7 cellular contexts compared by ENCODE assay signal in genomic region chr3:10164201-10164545, GRCh38. TPM values are rescaled to one million over a fixed set of nuclear protein-coding genes. Genes with fewer than 3 reads are reported as not detected.
DNase-seq lines count a peak whose midpoint lies in the region; ATAC-seq and TF ChIP-seq lines count a peak whose summit lies in the region.
"Not testable (repeated sequence)": the region's sequence is repeated elsewhere in the genome, so short reads cannot be mapped to it uniquely, and the experiment has no call there.

No MANE protein-coding gene starts in this region.

- H3K4me2 ChIP-seq in OCI-LY7 (ENCODE audit: low read length): peak overlapping the region; percentile 73

- not testable (repeated sequence) for H3K27ac Mint-ChIP-seq in activated CD8-positive, alpha-beta T cell treated with anti-CD3 and anti-CD28 coated beads, Interleukin-2, amount 10 ng/mL, durations not matched to agents 7 days and 5 days

- not testable (repeated sequence) for H3K9me3 ChIP-seq in OCI-LY7 (ENCODE audit: low read length); breast epithelium; mononuclear cell (ENCODE audit: low read depth, low read length); sigmoid colon

- H4K20me1 ChIP-seq in OCI-LY7 (ENCODE audit: insufficient read depth, low read length): not testable (repeated sequence)

- H3K79me2 ChIP-seq in OCI-LY7 (ENCODE audit: insufficient read depth, low read depth, low read length): not testable (repeated sequence)

- not testable (repeated sequence) for TF ChIP-seq POLR2A in breast epithelium (IDR thresholded peaks at IDR 0.05); sigmoid colon (IDR thresholded peaks at IDR 0.05)

- not testable (repeated sequence) for H3K9me2 ChIP-seq in OCI-LY7 (ENCODE audit: insufficient read depth, low read length)

- not testable (repeated sequence) for H3K36me3 ChIP-seq in GM06990 (ENCODE audit: control insufficient read depth, insufficient read depth, low read length); OCI-LY7 (ENCODE audit: insufficient read depth, low read length); breast epithelium; sigmoid colon

- ATAC-seq in activated CD8-positive, alpha-beta T cell treated with anti-CD3 and anti-CD28 coated beads, Interleukin-2, amount 10 ng/mL, durations not matched to agents 7 days and 5 days: not testable (repeated sequence)

- H3K27me3 ChIP-seq in GM06990 (replicated peaks; ENCODE audit: control insufficient read depth, insufficient read depth, low read length); breast epithelium; mononuclear cell (ENCODE audit: insufficient read depth, low read length); sigmoid colon: not testable (repeated sequence)

- not testable (repeated sequence) for BruUV-seq in OCI-LY7 (replicated peaks; lab: Mats Ljungman, UMichigan)

- H3K4me3 ChIP-seq in GM06990 (replicated peaks; ENCODE audit: low read depth, low read length) (peak overlapping the region; percentile 96), OCI-LY7 (ENCODE audit: low read depth, low read length, poor library complexity, severe bottlenecking) (peak overlapping the region; percentile 70), breast epithelium (peak overlapping the region; percentile 75 to 99 (median 82)), fibroblast of the aortic adventitia (ENCODE audit: low read depth, low read length) (peak overlapping the region; percentile 87), mononuclear cell (ENCODE audit: low read length) (peak overlapping the region; percentile 80), sigmoid colon (peak overlapping the region in 3 of 4 donors; percentile 77 to 93 (median 83))

- not testable (repeated sequence) for H3K27me3 Mint-ChIP-seq in activated CD8-positive, alpha-beta T cell treated with anti-CD3 and anti-CD28 coated beads, Interleukin-2, amount 10 ng/mL, durations not matched to agents 7 days and 5 days (ENCODE audit: low read depth)

- intact Hi-C loops in OCI-LY7 (cut with micrococcal nuclease; ENCODE audit: unreplicated experiment) (loop anchor here (1.0 kb wide), 1 partner anchor 61 kb away; no protein-coding TSS in a partner anchor), sigmoid colon (cut with DNase I) (loop anchor here (1.0 to 2.0 kb wide), 2 partner anchors 21 to 61 kb away; no protein-coding TSS in a partner anchor)
- intact Hi-C loops in breast epithelium (cut with DNase I; ENCODE audit: low total_unique reads): not testable (repeated sequence)

- H3K36me3 Mint-ChIP-seq in activated CD8-positive, alpha-beta T cell treated with anti-CD3 and anti-CD28 coated beads, Interleukin-2, amount 10 ng/mL, durations not matched to agents 7 days and 5 days (ENCODE audit: low read depth): not testable (repeated sequence)

- H3K27ac ChIP-seq in OCI-LY7 (ENCODE audit: low read depth, low read length, poor library complexity, severe bottlenecking); breast epithelium: not testable (repeated sequence)
- peak overlapping the region in 2 of 4 donors; percentile 70 to 81 for H3K27ac ChIP-seq in sigmoid colon

- not testable (repeated sequence) for H3K9me3 Mint-ChIP-seq in activated CD8-positive, alpha-beta T cell treated with anti-CD3 and anti-CD28 coated beads, Interleukin-2, amount 10 ng/mL, durations not matched to agents 7 days and 5 days (ENCODE audit: insufficient read depth)

- not testable (repeated sequence) for H2AFZ ChIP-seq in OCI-LY7 (ENCODE audit: low read length)

- H3K4me1 ChIP-seq in OCI-LY7 (ENCODE audit: insufficient read depth, low read length, poor library complexity, severe bottlenecking) (peaks cover 13% of the 10 kb centered on the region), mononuclear cell (ENCODE audit: insufficient read depth, low read length) (peaks cover 39% of the 10 kb centered on the region), sigmoid colon (peaks cover 0 to 19% (median 6%) of the 10 kb centered on the region in 4 donors)
- not testable (repeated sequence) for H3K4me1 ChIP-seq in breast epithelium

- peak overlapping the region; percentile 69 for H3K4me3 Mint-ChIP-seq in activated CD8-positive, alpha-beta T cell treated with anti-CD3 and anti-CD28 coated beads, Interleukin-2, amount 10 ng/mL, durations not matched to agents 7 days and 5 days

- CTCF ChIA-PET in OCI-LY7 (lab: Charles Lee; ENCODE audit: unreplicated experiment): not testable (repeated sequence)
- CTCF ChIA-PET in activated CD8-positive, alpha-beta T cell treated with anti-CD3 and anti-CD28 coated beads, Interleukin-2, amount 10 ng/mL, durations not matched to agents 7 days and 5 days (lab: Charles Lee): interaction anchor here (1.0 to 1.7 kb wide), 5 partner anchors 24 to 63 kb away, joined by 3 to 6 read pairs (median 4); no protein-coding TSS in a partner anchor

- not testable (repeated sequence) for TF ChIP-seq CTCF in GM06990 (IDR thresholded peaks at IDR 0.05; ENCODE audit: insufficient read depth, low read length, poor library complexity, severe bottlenecking); OCI-LY7 (conservative IDR thresholded peaks at IDR 0.05; ENCODE audit: low read length); breast epithelium (IDR thresholded peaks at IDR 0.05); fibroblast of the aortic adventitia (IDR thresholded peaks at IDR 0.05; ENCODE audit: insufficient read depth, low read length); sigmoid colon (IDR thresholded peaks at IDR 0.05)

- DNase-seq in GM06990 (ENCODE audit: extremely low read depth, insufficient read length); OCI-LY7 (ENCODE audit: low spot score); activated CD8-positive, alpha-beta T cell treated with anti-CD3 and anti-CD28 coated beads, Interleukin-2, amount 10 ng/mL, durations not matched to agents 7 days and 5 days; breast epithelium (ENCODE audit: low spot score in 2 of 2); fibroblast of the aortic adventitia (ENCODE audit: low read depth); sigmoid colon: not testable (repeated sequence)

- POLR2A ChIA-PET in OCI-LY7 (lab: Charles Lee): interaction anchor here (0.7 kb wide), 1 partner anchor 372 kb away, joined by 3 read pairs; the partner anchor contains the start of gene TADA3
- POLR2A ChIA-PET in activated CD8-positive, alpha-beta T cell treated with anti-CD3 and anti-CD28 coated beads, Interleukin-2, amount 10 ng/mL, durations not matched to agents 7 days and 5 days (lab: Charles Lee): interaction anchor here (1.4 kb wide), 1 partner anchor 28 kb away, joined by 4 read pairs; no protein-coding TSS in a partner anchor

- TF ChIP-seq EP300 in sigmoid colon (IDR thresholded peaks at IDR 0.05): not testable (repeated sequence)

- peaks cover 18% of the 10 kb centered on the region for H3K4me1 Mint-ChIP-seq in activated CD8-positive, alpha-beta T cell treated with anti-CD3 and anti-CD28 coated beads, Interleukin-2, amount 10 ng/mL, durations not matched to agents 7 days and 5 days (ENCODE audit: low read depth)

- 62 to 67% methylated on average over 12 of the region's 12 CpGs for WGBS in sigmoid colon, 2 donors

RNA-seq across cellular contexts. Expression of gene IRAK2, which starts 0.5 kb away (rescaled TPM):
- total RNA-seq in OCI-LY7 (2014; rRNA removed; shearing (Covaris generic)): 1.1 and 1.4 TPM in 2 replicates
- total RNA-seq in OCI-LY7 (2022) (1.2 and 1.4 TPM in 2 replicates), breast epithelium (1 to 10 TPM; 3.4 to 7.2 (median 5.1) TPM), fibroblast of the aortic adventitia (ENCODE audit: low replicate concordance) (0.90 and 9.1 TPM in 2 replicates), mononuclear cell (14.6 TPM), sigmoid colon (1 to 10 TPM; 1.1 to 6.1 (median 3.7) TPM)
- total RNA-seq in activated CD8-positive, alpha-beta T cell treated with anti-CD3 and anti-CD28 coated beads, Interleukin-2, amount 10 ng/mL, durations not matched to agents 7 days and 5 days: 1 to 10 TPM; 1.3 to 1.4 TPM
- 1 to 10 TPM; 1.2 to 2.8 (median 2.8) TPM for polyA plus RNA-seq in sigmoid colon

RNA-seq across cellular contexts. Expression of gene VHL, which starts 22.6 kb away (rescaled TPM):
- total RNA-seq in OCI-LY7 (2014; rRNA removed; shearing (Covaris generic)): 79.9 and 82.1 TPM in 2 replicates
- 123 and 132 TPM in 2 replicates for total RNA-seq in OCI-LY7 (2022)
- 10 to 100 TPM; 57.0 to 59.1 TPM for total RNA-seq in activated CD8-positive, alpha-beta T cell treated with anti-CD3 and anti-CD28 coated beads, Interleukin-2, amount 10 ng/mL, durations not matched to agents 7 days and 5 days
- 10 to 100 TPM; 31.8 to 44.6 (median 40.0) TPM for total RNA-seq in breast epithelium
- 29.9 and 32.2 TPM in 2 replicates for total RNA-seq in fibroblast of the aortic adventitia (ENCODE audit: low replicate concordance)
- 75.0 TPM for total RNA-seq in mononuclear cell
- total RNA-seq in sigmoid colon: 10 to 100 TPM; 20.1 to 29.9 (median 25.8) TPM
- 10 to 100 TPM; 20.4 to 35.4 (median 28.9) TPM for polyA plus RNA-seq in sigmoid colon

RNA-seq across cellular contexts. Expression of gene BRK1, which starts 48.7 kb away (rescaled TPM):
- total RNA-seq in OCI-LY7 (2014; rRNA removed; shearing (Covaris generic)): 67.5 and 80.4 TPM in 2 replicates
- total RNA-seq in OCI-LY7 (2022): 102 and 105 TPM in 2 replicates
- 100 to 1,000 TPM; 113 to 120 TPM for total RNA-seq in activated CD8-positive, alpha-beta T cell treated with anti-CD3 and anti-CD28 coated beads, Interleukin-2, amount 10 ng/mL, durations not matched to agents 7 days and 5 days
- total RNA-seq in breast epithelium: 100 to 1,000 TPM; 119 to 144 (median 119) TPM
- total RNA-seq in fibroblast of the aortic adventitia (ENCODE audit: low replicate concordance): 34.2 and 172 TPM in 2 replicates
- 73.0 TPM for total RNA-seq in mononuclear cell
- total RNA-seq in sigmoid colon: 100 to 1,000 TPM; 111 to 239 (median 152) TPM
- polyA plus RNA-seq in sigmoid colon: 100 to 1,000 TPM; 179 to 260 (median 191) TPM

RNA-seq across cellular contexts. Expression of gene FANCD2OS, which starts 56.1 kb away (rescaled TPM):
- total RNA-seq in OCI-LY7 (2014; rRNA removed; shearing (Covaris generic)): not detected in 2 replicates
- total RNA-seq in OCI-LY7 (2022): not detected in 2 replicates
- not detected for total RNA-seq in activated CD8-positive, alpha-beta T cell treated with anti-CD3 and anti-CD28 coated beads, Interleukin-2, amount 10 ng/mL, durations not matched to agents 7 days and 5 days
- total RNA-seq in breast epithelium: not detected
- total RNA-seq in fibroblast of the aortic adventitia (ENCODE audit: low replicate concordance): not detected in 2 replicates
- not detected for total RNA-seq in mononuclear cell
- total RNA-seq in sigmoid colon: not detected
- not detected for polyA plus RNA-seq in sigmoid colon
